ENCODE assay signal across 1 cellular context in the genomic region with DNA sequence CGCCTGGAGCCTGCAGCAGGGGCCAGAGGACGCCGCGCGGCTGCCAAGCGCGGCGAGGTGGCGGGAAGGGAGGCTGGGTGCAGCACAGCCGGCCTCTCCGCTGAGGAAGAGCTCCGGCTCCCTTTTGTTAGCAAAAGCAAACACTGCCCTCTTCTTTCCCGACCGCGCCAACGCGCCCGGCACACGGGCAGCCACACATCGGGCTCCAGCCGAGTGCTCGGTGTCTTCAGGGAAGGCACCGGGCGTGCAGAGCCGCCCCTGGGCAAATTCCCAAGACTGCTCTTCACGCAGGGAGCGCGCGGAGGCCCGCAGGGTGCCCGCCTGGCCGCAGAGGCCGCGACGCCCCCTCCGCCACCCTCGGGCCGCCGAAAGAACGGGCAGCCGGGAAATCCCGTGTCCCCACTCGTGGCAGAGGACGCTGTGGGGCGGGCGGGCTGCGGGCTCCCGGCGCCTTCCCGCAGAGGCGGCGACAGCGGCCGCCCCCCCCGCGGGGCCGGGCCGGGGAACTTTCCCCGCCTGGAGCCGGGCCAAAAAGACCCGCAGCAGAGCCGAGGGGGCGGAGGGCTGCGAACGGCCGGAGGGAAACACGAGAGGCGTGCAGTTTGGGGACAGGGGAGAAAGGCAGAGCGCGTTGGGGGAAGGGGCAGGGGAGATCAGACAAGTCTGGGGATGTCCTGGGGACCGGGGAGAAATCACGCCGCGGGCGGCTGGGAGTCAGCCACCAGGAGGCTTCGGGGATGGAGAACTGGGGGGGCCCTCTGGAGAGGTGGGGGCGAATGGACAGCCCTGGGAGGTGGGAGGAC.
A peak's percentile ranks its signal among the peaks of the same experiment; 100 is the strongest.
TF ChIP-seq lines count a peak whose summit lies in the region.

No MANE protein-coding gene starts in this region.

TF ChIP-seq in HepG2, 621 proteins besides CTCF, POLR2A, EP300 and RAD21 (continued from another document and continues in another):
- TF ChIP-seq, protein P1, sequence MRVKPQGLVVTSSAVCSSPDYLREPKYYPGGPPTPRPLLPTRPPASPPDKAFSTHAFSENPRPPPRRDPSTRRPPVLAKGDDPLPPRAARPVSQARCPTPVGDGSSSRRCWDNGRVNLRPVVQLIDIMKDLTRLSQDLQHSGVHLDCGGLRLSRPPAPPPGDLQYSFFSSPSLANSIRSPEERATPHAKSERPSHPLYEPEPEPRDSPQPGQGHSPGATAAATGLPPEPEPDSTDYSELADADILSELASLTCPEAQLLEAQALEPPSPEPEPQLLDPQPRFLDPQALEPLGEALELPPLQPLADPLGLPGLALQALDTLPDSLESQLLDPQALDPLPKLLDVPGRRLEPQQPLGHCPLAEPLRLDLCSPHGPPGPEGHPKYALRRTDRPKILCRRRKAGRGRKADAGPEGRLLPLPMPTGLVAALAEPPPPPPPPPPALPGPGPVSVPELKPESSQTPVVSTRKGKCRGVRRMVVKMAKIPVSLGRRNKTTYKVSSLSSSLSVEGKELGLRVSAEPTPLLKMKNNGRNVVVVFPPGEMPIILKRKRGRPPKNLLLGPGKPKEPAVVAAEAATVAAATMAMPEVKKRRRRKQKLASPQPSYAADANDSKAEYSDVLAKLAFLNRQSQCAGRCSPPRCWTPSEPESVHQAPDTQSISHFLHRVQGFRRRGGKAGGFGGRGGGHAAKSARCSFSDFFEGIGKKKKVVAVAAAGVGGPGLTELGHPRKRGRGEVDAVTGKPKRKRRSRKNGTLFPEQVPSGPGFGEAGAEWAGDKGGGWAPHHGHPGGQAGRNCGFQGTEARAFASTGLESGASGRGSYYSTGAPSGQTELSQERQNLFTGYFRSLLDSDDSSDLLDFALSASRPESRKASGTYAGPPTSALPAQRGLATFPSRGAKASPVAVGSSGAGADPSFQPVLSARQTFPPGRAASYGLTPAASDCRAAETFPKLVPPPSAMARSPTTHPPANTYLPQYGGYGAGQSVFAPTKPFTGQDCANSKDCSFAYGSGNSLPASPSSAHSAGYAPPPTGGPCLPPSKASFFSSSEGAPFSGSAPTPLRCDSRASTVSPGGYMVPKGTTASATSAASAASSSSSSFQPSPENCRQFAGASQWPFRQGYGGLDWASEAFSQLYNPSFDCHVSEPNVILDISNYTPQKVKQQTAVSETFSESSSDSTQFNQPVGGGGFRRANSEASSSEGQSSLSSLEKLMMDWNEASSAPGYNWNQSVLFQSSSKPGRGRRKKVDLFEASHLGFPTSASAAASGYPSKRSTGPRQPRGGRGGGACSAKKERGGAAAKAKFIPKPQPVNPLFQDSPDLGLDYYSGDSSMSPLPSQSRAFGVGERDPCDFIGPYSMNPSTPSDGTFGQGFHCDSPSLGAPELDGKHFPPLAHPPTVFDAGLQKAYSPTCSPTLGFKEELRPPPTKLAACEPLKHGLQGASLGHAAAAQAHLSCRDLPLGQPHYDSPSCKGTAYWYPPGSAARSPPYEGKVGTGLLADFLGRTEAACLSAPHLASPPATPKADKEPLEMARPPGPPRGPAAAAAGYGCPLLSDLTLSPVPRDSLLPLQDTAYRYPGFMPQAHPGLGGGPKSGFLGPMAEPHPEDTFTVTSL (CRISPR knock-in tag; IDR thresholded peaks at IDR 0.05; ENCODE audit: borderline replicate concordance) = no peak
- no peak for TF ChIP-seq HMG20B (CRISPR knock-in tag; conservative IDR thresholded peaks at IDR 0.05)
- TF ChIP-seq, protein P2, sequence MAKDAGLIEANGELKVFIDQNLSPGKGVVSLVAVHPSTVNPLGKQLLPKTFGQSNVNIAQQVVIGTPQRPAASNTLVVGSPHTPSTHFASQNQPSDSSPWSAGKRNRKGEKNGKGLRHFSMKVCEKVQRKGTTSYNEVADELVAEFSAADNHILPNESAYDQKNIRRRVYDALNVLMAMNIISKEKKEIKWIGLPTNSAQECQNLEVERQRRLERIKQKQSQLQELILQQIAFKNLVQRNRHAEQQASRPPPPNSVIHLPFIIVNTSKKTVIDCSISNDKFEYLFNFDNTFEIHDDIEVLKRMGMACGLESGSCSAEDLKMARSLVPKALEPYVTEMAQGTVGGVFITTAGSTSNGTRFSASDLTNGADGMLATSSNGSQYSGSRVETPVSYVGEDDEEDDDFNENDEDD (CRISPR knock-in tag; IDR thresholded peaks at IDR 0.05; ENCODE audit: borderline replicate concordance) = no peak
- no peak for TF ChIP-seq ZNF644 (CRISPR knock-in tag; IDR thresholded peaks at IDR 0.05; ENCODE audit: low read depth)
- no peak for TF ChIP-seq MIER2 (CRISPR knock-in tag; IDR thresholded peaks at IDR 0.05)
- no peak for TF ChIP-seq SP5 (CRISPR knock-in tag; IDR thresholded peaks at IDR 0.05; ENCODE audit: borderline replicate concordance, low read depth)
- peak; percentile 82 for TF ChIP-seq HNRNPLL (IDR thresholded peaks at IDR 0.05; ENCODE audit: low read depth, low read length, poor library complexity, severe bottlenecking)
- TF ChIP-seq, protein P3, sequence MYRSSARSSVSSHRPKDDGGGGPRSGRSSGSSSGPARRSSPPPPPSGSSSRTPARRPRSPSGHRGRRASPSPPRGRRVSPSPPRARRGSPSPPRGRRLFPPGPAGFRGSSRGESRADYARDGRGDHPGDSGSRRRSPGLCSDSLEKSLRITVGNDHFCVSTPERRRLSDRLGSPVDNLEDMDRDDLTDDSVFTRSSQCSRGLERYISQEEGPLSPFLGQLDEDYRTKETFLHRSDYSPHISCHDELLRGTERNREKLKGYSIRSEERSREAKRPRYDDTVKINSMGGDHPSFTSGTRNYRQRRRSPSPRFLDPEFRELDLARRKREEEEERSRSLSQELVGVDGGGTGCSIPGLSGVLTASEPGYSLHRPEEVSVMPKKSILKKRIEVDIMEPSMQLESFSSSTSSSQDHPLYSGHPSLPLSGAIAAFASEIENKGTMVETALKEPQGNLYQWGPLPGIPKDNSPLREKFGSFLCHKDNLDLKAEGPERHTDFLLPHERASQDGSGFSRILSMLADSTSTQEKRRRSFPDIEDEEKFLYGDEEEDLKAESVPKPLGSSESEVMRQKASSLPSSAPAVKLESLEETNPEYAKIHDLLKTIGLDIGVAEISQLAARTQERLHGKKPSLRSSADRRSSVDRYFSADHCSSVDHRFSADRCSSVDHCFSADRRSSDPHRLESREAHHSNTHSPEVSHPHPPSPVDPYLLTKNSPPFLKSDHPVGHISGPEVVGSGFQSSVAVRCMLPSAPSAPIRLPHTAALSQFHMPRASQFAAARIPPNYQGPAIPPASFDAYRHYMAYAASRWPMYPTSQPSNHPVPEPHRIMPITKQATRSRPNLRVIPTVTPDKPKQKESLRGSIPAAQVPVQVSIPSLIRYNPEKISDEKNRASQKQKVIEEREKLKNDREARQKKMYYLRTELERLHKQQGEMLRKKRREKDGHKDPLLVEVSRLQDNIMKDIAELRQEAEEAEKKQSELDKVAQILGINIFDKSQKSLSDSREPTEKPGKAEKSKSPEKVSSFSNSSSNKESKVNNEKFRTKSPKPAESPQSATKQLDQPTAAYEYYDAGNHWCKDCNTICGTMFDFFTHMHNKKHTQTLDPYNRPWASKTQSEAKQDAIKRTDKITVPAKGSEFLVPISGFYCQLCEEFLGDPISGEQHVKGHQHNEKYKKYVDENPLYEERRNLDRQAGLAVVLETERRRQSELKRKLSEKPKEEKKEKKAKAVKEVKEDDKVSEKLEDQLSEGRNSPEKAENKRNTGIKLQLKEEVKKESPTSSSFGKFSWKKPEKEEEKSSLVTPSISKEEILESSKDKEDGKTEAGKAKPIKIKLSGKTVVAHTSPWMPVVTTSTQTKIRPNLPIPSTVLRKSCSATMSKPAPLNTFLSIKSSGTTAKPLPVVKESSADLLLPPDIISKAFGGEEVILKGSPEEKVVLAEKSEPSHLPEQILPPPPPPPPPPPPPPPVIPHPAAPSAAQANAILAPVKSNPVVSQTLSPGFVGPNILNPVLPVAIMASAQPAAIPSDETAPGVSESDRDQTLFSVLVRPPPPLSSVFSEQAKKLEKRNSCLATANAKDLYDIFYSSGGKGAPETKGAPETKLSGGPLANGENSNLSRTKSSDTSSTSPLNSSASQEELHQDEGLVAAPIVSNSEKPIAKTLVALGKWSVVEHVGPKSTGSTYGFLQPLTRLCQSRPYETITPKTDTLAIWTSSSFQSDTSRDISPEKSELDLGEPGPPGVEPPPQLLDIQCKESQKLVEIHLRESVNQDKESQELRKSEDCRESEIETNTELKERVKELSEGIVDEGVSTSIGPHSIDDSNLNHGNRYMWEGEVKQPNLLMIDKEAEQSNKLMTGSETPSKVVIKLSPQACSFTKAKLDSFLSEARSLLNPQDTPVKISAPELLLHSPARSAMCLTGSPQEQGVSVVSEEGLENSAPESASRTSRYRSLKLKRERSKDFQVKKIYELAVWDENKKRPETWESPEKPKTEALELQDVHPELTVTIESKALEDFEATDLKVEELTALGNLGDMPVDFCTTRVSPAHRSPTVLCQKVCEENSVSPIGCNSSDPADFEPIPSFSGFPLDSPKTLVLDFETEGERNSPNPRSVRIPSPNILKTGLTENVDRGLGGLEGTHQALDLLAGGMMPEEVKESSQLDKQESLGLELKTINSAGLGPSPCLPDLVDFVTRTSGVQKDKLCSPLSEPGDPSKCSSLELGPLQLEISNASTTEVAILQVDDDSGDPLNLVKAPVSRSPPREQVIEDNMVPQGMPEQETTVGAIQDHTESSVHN (CRISPR knock-in tag; IDR thresholded peaks at IDR 0.05) = no peak
- no peak for TF ChIP-seq JUN (CRISPR knock-in tag; IDR thresholded peaks at IDR 0.05)
- TF ChIP-seq SMAD1 (CRISPR knock-in tag; IDR thresholded peaks at IDR 0.05; ENCODE audit: borderline replicate concordance, low read depth) = no peak
- no peak for TF ChIP-seq FOXA3 (CRISPR knock-in tag; IDR thresholded peaks at IDR 0.05)
- TF ChIP-seq, protein P4, sequence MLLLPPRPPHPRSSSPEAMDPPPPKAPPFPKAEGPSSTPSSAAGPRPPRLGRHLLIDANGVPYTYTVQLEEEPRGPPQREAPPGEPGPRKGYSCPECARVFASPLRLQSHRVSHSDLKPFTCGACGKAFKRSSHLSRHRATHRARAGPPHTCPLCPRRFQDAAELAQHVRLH (CRISPR knock-in tag; IDR thresholded peaks at IDR 0.05; ENCODE audit: borderline replicate concordance, low read depth) = no peak; the same call in 1 of the 2 replicates
- TF ChIP-seq GFI1 (CRISPR knock-in tag; IDR thresholded peaks at IDR 0.05; ENCODE audit: borderline replicate concordance) = 0 out of 2 replicates have a peak, but pooled peaks have one; percentile 9
- TF ChIP-seq CHD4 (IDR thresholded peaks at IDR 0.05; ENCODE audit: borderline replicate concordance, low read length) = no peak
- no peak for TF ChIP-seq ZFP36 (IDR thresholded peaks at IDR 0.05; ENCODE audit: borderline replicate concordance, low read depth, low read length, partially characterized antibody)
- TF ChIP-seq, protein P5, sequence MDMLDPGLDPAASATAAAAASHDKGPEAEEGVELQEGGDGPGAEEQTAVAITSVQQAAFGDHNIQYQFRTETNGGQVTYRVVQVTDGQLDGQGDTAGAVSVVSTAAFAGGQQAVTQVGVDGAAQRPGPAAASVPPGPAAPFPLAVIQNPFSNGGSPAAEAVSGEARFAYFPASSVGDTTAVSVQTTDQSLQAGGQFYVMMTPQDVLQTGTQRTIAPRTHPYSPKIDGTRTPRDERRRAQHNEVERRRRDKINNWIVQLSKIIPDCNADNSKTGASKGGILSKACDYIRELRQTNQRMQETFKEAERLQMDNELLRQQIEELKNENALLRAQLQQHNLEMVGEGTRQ (IDR thresholded peaks at IDR 0.05; ENCODE audit: low read depth, low read length) = no peak
- TF ChIP-seq, protein P5 (CRISPR knock-in tag; IDR thresholded peaks at IDR 0.05; ENCODE audit: borderline replicate concordance) = no peak
- TF ChIP-seq ZNF761 (CRISPR knock-in tag; conservative IDR thresholded peaks at IDR 0.05) = 0 out of 2 replicates have a peak, but pooled peaks have one; percentile 48
- no peak; the same call in 1 of the 2 replicates for TF ChIP-seq ZBTB7B (CRISPR knock-in tag; IDR thresholded peaks at IDR 0.05)
- no peak for TF ChIP-seq ZBTB42 (CRISPR knock-in tag; IDR thresholded peaks at IDR 0.05)
- no peak for TF ChIP-seq JUNB (CRISPR knock-in tag; IDR thresholded peaks at IDR 0.05; ENCODE audit: borderline replicate concordance)
- peak; percentile 24; the same call in 1 of the 2 replicates for TF ChIP-seq PHF8 (CRISPR knock-in tag; IDR thresholded peaks at IDR 0.05)
- peak; percentile 66 for TF ChIP-seq HDAC1 (CRISPR knock-in tag; IDR thresholded peaks at IDR 0.05)
- TF ChIP-seq SOX5 (CRISPR knock-in tag; IDR thresholded peaks at IDR 0.05; ENCODE audit: borderline replicate concordance) = no peak
- TF ChIP-seq SRSF1 (optimal IDR thresholded peaks at IDR 0.05; ENCODE audit: low read depth, low read length) = no peak
- no peak for TF ChIP-seq HNRNPUL1 (IDR thresholded peaks at IDR 0.05; ENCODE audit: low read depth, low read length)
- no peak for TF ChIP-seq TGIF2 (CRISPR knock-in tag; IDR thresholded peaks at IDR 0.05)
- no peak for TF ChIP-seq ZNF124 (CRISPR knock-in tag; IDR thresholded peaks at IDR 0.05)
- 0 out of 2 replicates have a peak, but pooled peaks have one; percentile 16 for TF ChIP-seq RXRA (CRISPR knock-in tag; IDR thresholded peaks at IDR 0.05)
- TF ChIP-seq, protein P6, sequence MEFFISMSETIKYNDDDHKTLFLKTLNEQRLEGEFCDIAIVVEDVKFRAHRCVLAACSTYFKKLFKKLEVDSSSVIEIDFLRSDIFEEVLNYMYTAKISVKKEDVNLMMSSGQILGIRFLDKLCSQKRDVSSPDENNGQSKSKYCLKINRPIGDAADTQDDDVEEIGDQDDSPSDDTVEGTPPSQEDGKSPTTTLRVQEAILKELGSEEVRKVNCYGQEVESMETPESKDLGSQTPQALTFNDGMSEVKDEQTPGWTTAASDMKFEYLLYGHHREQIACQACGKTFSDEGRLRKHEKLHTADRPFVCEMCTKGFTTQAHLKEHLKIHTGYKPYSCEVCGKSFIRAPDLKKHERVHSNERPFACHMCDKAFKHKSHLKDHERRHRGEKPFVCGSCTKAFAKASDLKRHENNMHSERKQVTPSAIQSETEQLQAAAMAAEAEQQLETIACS (CRISPR knock-in tag; IDR thresholded peaks at IDR 0.05) = no peak
- no peak for TF ChIP-seq ZNF143 (CRISPR knock-in tag; IDR thresholded peaks at IDR 0.05)
- no peak for TF ChIP-seq ZNF703 (CRISPR knock-in tag; IDR thresholded peaks at IDR 0.05; ENCODE audit: borderline replicate concordance)
- TF ChIP-seq ZNF670 (CRISPR knock-in tag; IDR thresholded peaks at IDR 0.05; ENCODE audit: borderline replicate concordance) = no peak
- no peak for TF ChIP-seq TMF1 (CRISPR knock-in tag; IDR thresholded peaks at IDR 0.05; ENCODE audit: low read depth)
- no peak for TF ChIP-seq ZNF256 (CRISPR knock-in tag; conservative IDR thresholded peaks at IDR 0.05)
- no peak for TF ChIP-seq ZFP62 (CRISPR knock-in tag; IDR thresholded peaks at IDR 0.05)
